1 cellular context compared by ENCODE assay signal in genomic region chr3:16050641-16051467, GRCh38.
TF ChIP-seq lines count a peak whose summit lies in the region.

No MANE protein-coding gene starts in this region.

TF ChIP-seq in A549, 52 proteins besides CTCF, POLR2A, EP300 and RAD21 (continued from another document):
- no peak for TF ChIP-seq KDM1A (IDR thresholded peaks at IDR 0.05; ENCODE audit: low read depth)
- TF ChIP-seq ZC3H11A (IDR thresholded peaks at IDR 0.05), result no peak
- TF ChIP-seq SREBF2 (IDR thresholded peaks at IDR 0.05), result no peak
- no peak for TF ChIP-seq MAFK (IDR thresholded peaks at IDR 0.05; ENCODE audit: partially characterized antibody)
